ENCODE assay signal across 1 cellular context in genomic region chr5:138737494-138738265, GRCh38.
TF ChIP-seq lines count a peak whose summit lies in the region.

No MANE protein-coding gene starts in this region.

TF ChIP-seq in SK-N-SH treated with all-trans-retinoic acid at 6 μM for 48 hours, 23 proteins besides CTCF, POLR2A, EP300 and RAD21 (continued from another document):
- TF ChIP-seq TSHZ2 (CRISPR knock-in tag; IDR thresholded peaks at IDR 0.05) (no peak), ZC3H10 (CRISPR knock-in tag; IDR thresholded peaks at IDR 0.05) (no peak)
- TF ChIP-seq, protein P1, sequence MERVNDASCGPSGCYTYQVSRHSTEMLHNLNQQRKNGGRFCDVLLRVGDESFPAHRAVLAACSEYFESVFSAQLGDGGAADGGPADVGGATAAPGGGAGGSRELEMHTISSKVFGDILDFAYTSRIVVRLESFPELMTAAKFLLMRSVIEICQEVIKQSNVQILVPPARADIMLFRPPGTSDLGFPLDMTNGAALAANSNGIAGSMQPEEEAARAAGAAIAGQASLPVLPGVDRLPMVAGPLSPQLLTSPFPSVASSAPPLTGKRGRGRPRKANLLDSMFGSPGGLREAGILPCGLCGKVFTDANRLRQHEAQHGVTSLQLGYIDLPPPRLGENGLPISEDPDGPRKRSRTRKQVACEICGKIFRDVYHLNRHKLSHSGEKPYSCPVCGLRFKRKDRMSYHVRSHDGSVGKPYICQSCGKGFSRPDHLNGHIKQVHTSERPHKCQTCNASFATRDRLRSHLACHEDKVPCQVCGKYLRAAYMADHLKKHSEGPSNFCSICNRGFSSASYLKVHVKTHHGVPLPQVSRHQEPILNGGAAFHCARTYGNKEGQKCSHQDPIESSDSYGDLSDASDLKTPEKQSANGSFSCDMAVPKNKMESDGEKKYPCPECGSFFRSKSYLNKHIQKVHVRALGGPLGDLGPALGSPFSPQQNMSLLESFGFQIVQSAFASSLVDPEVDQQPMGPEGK (CRISPR knock-in tag; IDR thresholded peaks at IDR 0.05; ENCODE audit: borderline replicate concordance), result no peak
- TF ChIP-seq, protein P2, sequence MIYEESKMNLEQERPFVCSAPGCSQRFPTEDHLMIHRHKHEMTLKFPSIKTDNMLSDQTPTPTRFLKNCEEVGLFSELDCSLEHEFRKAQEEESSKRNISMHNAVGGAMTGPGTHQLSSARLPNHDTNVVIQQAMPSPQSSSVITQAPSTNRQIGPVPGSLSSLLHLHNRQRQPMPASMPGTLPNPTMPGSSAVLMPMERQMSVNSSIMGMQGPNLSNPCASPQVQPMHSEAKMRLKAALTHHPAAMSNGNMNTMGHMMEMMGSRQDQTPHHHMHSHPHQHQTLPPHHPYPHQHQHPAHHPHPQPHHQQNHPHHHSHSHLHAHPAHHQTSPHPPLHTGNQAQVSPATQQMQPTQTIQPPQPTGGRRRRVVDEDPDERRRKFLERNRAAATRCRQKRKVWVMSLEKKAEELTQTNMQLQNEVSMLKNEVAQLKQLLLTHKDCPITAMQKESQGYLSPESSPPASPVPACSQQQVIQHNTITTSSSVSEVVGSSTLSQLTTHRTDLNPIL (CRISPR knock-in tag; IDR thresholded peaks at IDR 0.05; ENCODE audit: low read depth), result no peak
TF ChIP-seq in SK-N-SH treated with all-trans-retinoic acid at 6 μM for 48 hours: peak in this region for 0.
